Comparison of ENCODE assay signal across 9 cellular contexts in the genomic region with DNA sequence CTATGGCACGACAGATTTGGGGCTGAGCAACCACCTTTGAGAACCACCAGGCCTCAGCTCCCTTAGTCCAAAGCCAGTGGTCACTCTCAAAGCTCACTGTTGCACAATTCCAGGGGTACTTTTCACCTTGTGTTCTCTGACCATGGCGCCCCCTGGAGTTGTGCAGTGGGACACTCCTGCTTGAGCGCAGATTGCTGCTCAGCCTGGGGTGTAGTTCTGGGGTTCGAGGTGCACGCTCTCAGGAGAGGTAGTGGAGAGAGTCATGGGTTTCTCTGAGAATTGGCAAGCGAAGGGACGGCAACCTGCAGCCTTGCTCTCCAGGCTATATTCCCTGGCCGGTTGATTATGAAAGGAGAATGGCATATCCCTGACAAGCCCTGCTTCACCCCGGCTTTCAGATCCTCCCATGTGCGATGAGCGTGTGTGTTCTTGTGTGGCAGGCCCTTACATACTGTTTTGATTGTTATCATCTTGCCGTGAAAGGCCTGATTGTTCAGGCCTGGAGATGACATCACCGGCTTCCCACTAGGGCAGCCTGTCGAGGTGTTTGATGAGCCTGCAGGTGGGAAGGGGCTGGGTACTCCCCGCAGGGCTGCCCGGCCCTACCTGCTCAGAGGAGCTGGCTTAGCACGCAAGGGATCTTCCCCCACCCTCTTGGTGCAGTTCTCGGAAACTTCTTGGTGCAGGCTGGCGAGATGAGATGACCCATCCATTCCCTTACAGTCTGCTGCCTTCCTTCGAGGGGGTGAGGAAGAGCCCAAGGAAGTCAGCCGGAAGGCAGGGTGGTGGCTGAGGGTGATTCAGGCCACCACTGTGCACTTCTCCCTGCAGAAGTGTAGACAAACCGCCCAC.
DNase-seq lines count a peak whose midpoint lies in the region; ATAC-seq and TF ChIP-seq lines count a peak whose summit lies in the region.
"Had no signal": no experiment of that assay in that cellular context is flagged by ENCODE, and none has a peak within 500 bp of the region (broad histone marks: within the 10 kb centered on the region; RNA-seq: fewer than 3 reads in every experiment).

No MANE protein-coding gene starts in this region.

- ATAC-seq in GM21529 (IDR thresholded peaks at IDR 0.05; ENCODE audit: unreplicated experiment): no peak

- POLR2A ChIA-PET in BJ (lab: Charles Lee): no interaction called here
- POLR2A ChIA-PET in CD8-positive, alpha-beta memory T cell (lab: Charles Lee): no interaction called here

- no peaks in the 10 kb centered on the region for H3K9me3 ChIP-seq in HUES64 (ENCODE audit: insufficient read depth, low read depth, low read length)
- no peaks in the 10 kb centered on the region for H3K9me3 ChIP-seq in CD8-positive, alpha-beta memory T cell (ENCODE audit: low read length)

- H3K4me3 Mint-ChIP-seq in CD8-positive, alpha-beta memory T cell: no peak overlapping the region

- H3K9ac ChIP-seq in HUES64 (ENCODE audit: low read depth, low read length): no peak overlapping the region

- no peaks in the 10 kb centered on the region for H3K4me1 Mint-ChIP-seq in CD8-positive, alpha-beta memory T cell

- intact Hi-C loops in cardiac septum (cut with DNase I): no loop called here

- H3K36me3 ChIP-seq in BJ (ENCODE audit: control insufficient read depth, insufficient read depth, low read length) (no peaks in the 10 kb centered on the region), HUES64 (ENCODE audit: insufficient read depth, low read length) (no peaks in the 10 kb centered on the region)
- no peaks in the 10 kb centered on the region for H3K36me3 ChIP-seq in CD8-positive, alpha-beta memory T cell (ENCODE audit: insufficient read depth, low read length)

- H3K27ac Mint-ChIP-seq in CD8-positive, alpha-beta memory T cell: no peak overlapping the region
- H3K27ac Mint-ChIP-seq: activated T-helper 2 cell treated with anti-CD3 and anti-CD28 coated beads, Interferon-gamma antibody, Interleukin-2, Interleukin-4, amounts not matched to agents 10 μg/mL and 5 μg/mL and 100 μg/mL, durations not matched to agents 14 hours and 24 hours and 36 hours had no signal

- peaks cover 5% of the 10 kb centered on the region; the same call in 1 of the 2 replicates for H3K4me1 ChIP-seq in HUES64 (ENCODE audit: insufficient read depth, low read length)
- H3K4me1 ChIP-seq in CD8-positive, alpha-beta memory T cell (ENCODE audit: insufficient read depth, low read length): no peaks in the 10 kb centered on the region

- H3K4me3 ChIP-seq in BJ (ENCODE audit: low read depth, low read length): no peak overlapping the region
- H3K4me3 ChIP-seq in HUES64 (ENCODE audit: low read length): no peak overlapping the region
- no peak overlapping the region for H3K4me3 ChIP-seq in CD8-positive, alpha-beta memory T cell (ENCODE audit: low read length)

- no peaks in the 10 kb centered on the region for H3K27me3 ChIP-seq in BJ (ENCODE audit: control insufficient read depth, insufficient read depth, low read length)
- H3K27me3 ChIP-seq in HUES64 (ENCODE audit: insufficient read depth, low read length): no peaks in the 10 kb centered on the region
- H3K27me3 ChIP-seq in CD8-positive, alpha-beta memory T cell (ENCODE audit: insufficient read depth, low read length, poor library complexity, severe bottlenecking): no peaks in the 10 kb centered on the region

- 74% methylated on average over 22 of the region's 22 CpGs for WGBS in HUES64

- TF ChIP-seq CTCF in BJ (IDR thresholded peaks at IDR 0.05; ENCODE audit: insufficient read depth, low read depth, low read length) (peak; percentile 15; the same call in 1 of the 2 replicates), VCaP (conservative IDR thresholded peaks at IDR 0.05) (0 out of 2 replicates have a peak, but pooled peaks have one; percentile 21)

- peaks cover 0 to 1% of the 10 kb centered on the region in 2 donors for H3K27me3 Mint-ChIP-seq in CD8-positive, alpha-beta memory T cell

- H3K27ac ChIP-seq in HUES64 (ENCODE audit: low read depth, low read length) (peak overlapping the region; percentile 3; the same call in 1 of the 2 replicates), VCaP (peak overlapping the region; percentile 20; the same call in 1 of the 2 replicates)
- no peak overlapping the region for H3K27ac ChIP-seq in CD8-positive, alpha-beta memory T cell (ENCODE audit: low read depth, low read length)

- CTCF ChIA-PET in BJ (lab: Yijun Ruan, JAX): interaction anchor here (1.0 to 1.2 kb wide), 2 partner anchors 10 to 102 kb away, joined by 3 to 4 read pairs; no protein-coding TSS in a partner anchor
- CTCF ChIA-PET in CD8-positive, alpha-beta memory T cell (lab: Charles Lee): no interaction called here

- DNase-seq in BJ (ENCODE audit: low read depth) (no peak), left kidney (ENCODE audit: low read depth, low spot score) (peak; percentile 69), cardiac septum (ENCODE audit: low spot score) (no peak), amniotic stem cell (lab: John Stamatoyannopoulos, UW) (no peak)
- no peak for DNase-seq in CD8-positive, alpha-beta memory T cell

- H3K36me3 Mint-ChIP-seq in CD8-positive, alpha-beta memory T cell: peaks cover 0 to 5% (median 4%) of the 10 kb centered on the region in 3 donors

- H3K9me3 Mint-ChIP-seq in CD8-positive, alpha-beta memory T cell: peaks cover 0 to 2% (median 0%) of the 10 kb centered on the region in 5 donors
- H3K9me3 Mint-ChIP-seq: activated T-helper 2 cell treated with anti-CD3 and anti-CD28 coated beads, Interferon-gamma antibody, Interleukin-2, Interleukin-4, amounts not matched to agents 10 μg/mL and 5 μg/mL and 100 μg/mL, durations not matched to agents 14 hours and 24 hours and 36 hours had no signal
